In the genomic region with DNA sequence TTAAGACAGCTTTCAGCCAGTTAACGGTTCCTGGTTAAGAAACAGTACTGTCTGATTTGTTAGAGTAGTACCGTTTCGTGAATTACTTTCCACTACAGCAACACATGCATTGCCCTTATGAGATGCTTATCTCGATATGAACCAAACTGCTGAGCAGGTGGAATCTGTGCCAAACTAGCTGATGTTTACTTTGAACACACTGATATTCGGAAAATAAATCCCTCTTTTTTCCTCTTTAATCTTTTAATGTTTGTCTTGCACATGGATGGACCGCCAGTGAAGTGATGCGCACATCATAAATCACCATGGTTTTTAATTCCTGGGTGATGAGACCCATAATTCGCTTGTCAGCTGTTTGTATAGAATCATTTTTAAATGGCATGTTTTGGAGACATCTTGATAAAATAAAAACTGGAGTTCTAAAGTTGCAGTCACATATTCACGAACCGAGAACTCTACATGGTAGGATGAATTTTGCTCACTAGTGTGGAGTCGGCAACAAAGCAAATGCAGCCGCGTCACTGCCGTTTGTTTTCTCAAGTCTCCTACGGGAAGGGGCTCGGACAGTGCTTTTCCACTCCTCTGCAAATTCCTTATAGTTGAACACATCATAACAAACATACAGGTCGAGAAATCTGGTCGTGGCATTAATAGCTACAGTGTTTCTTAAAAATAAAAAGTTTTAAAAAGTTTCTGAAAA, we compare ENCODE assay signal across 9 cellular contexts. TPM values are rescaled to one million over a fixed set of nuclear protein-coding genes. Genes with fewer than 3 reads are reported as not detected.
DNase-seq lines count a peak whose midpoint lies in the region; ATAC-seq and TF ChIP-seq lines count a peak whose summit lies in the region.
"Had no signal": no experiment of that assay in that cellular context is flagged by ENCODE, and none has a peak within 500 bp of the region (broad histone marks: within the 10 kb centered on the region; RNA-seq: fewer than 3 reads in every experiment).

No MANE protein-coding gene starts in this region.

- peak overlapping the region; percentile 75 for H3K4me3 Mint-ChIP-seq in T-helper 17 cell

- peak; percentile 45 for DNase-seq in A673 (ENCODE audit: low spot score)
- peak; percentile 21 for DNase-seq in ELF-1 (ENCODE audit: low read depth, low spot score)
- DNase-seq in T-helper 17 cell, result no peak
- DNase-seq in right cardiac atrium, result no peak
- no peak for DNase-seq in aorta
- DNase-seq in NCI-H1694 treated with DMSO at 0.1 percent for 48 hours (lab: John Stamatoyannopoulos, UW), result no peak
- DNase-seq in C1 segment of cervical spinal cord (lab: John Stamatoyannopoulos, UW), result no peak

- H3K36me3 ChIP-seq in A673 (ENCODE audit: insufficient read depth, low read length, poor library complexity, severe bottlenecking), result no peaks in the 10 kb centered on the region
- H3K36me3 ChIP-seq in aorta (ENCODE audit: control insufficient read depth in 1 of 2, insufficient read depth in 2 of 2, low read length in 1 of 2), result no peaks in the 10 kb centered on the region

- H3K4me3 ChIP-seq in A673 (ENCODE audit: low read depth, low read length, poor library complexity, severe bottlenecking) (peak overlapping the region; percentile 54), right cardiac atrium (ENCODE audit: low read length) (peak overlapping the region; percentile 49), aorta (ENCODE audit: low read length in 2 of 2) (no peak overlapping the region)

- H3K9me3 ChIP-seq in A673 (ENCODE audit: low read depth, low read length, poor library complexity, severe bottlenecking), result no peaks in the 10 kb centered on the region
- H3K9me3 ChIP-seq in T-helper 17 cell (ENCODE audit: control insufficient read depth, low read length, poor library complexity, severe bottlenecking), result no peaks in the 10 kb centered on the region
- no peaks in the 10 kb centered on the region for H3K9me3 ChIP-seq in right cardiac atrium (ENCODE audit: control insufficient read depth, low read length)
- no peaks in the 10 kb centered on the region for H3K9me3 ChIP-seq in aorta (ENCODE audit: control insufficient read depth, low read length)

- H3K27me3 Mint-ChIP-seq in T-helper 17 cell, result peaks cover 44% of the 10 kb centered on the region

- intact Hi-C loops in A673 (cut with micrococcal nuclease; ENCODE audit: unreplicated experiment) (loop anchor here (5.0 to 10.0 kb wide), 5 partner anchors 32 to 235 kb away; no protein-coding TSS in a partner anchor), right cardiac atrium (cut with DNase I) (loop anchor here in 2 of 4 donors (5.0 to 10.0 kb wide), 2 partner anchors 32 to 105 kb away; no protein-coding TSS in a partner anchor), aorta (cut with DNase I) (loop anchor here (5.0 to 10.0 kb wide), 3 partner anchors 32 to 175 kb away; no protein-coding TSS in a partner anchor)

- H3K27me3 ChIP-seq in A673 (replicated peaks; ENCODE audit: insufficient read depth, low read depth, low read length, poor library complexity) (peaks cover 37% of the 10 kb centered on the region), right cardiac atrium (ENCODE audit: control insufficient read depth, insufficient read depth) (no peaks in the 10 kb centered on the region), aorta (ENCODE audit: control insufficient read depth in 1 of 2, insufficient read depth in 2 of 2, low read length in 1 of 2) (no peaks in the 10 kb centered on the region)

- no peak for ATAC-seq in T-helper 17 cell
- ATAC-seq in right cardiac atrium, result no peak
- no peak for ATAC-seq in aorta (ENCODE audit: low FRiP score)
- no peak for ATAC-seq in HG02981 (IDR thresholded peaks at IDR 0.05; ENCODE audit: unreplicated experiment)

- TF ChIP-seq CTCF in A673 (conservative IDR thresholded peaks at IDR 0.05; ENCODE audit: low read depth, low read length), result no peak

- H3K27ac ChIP-seq in A673 (ENCODE audit: low read depth, low read length, poor library complexity, severe bottlenecking) (no peak overlapping the region), right cardiac atrium (ENCODE audit: low read length) (no peak overlapping the region), aorta (ENCODE audit: low read depth in 1 of 2, low read length in 2 of 2) (no peak overlapping the region)

- H3K4me1 Mint-ChIP-seq in T-helper 17 cell, result peaks cover 10% of the 10 kb centered on the region

- no peaks in the 10 kb centered on the region for H3K36me3 Mint-ChIP-seq in T-helper 17 cell (ENCODE audit: low read depth)

- H3K27ac Mint-ChIP-seq in T-helper 17 cell, result no peak overlapping the region

- H3K4me1 ChIP-seq in A673 (ENCODE audit: insufficient read depth, low read length, poor library complexity, severe bottlenecking) (peaks cover 29% of the 10 kb centered on the region), right cardiac atrium (ENCODE audit: control insufficient read depth, insufficient read depth, low read length) (no peaks in the 10 kb centered on the region), aorta (ENCODE audit: control insufficient read depth in 1 of 2, insufficient read depth in 2 of 2, low read length in 2 of 2) (no peaks in the 10 kb centered on the region)

- CTCF ChIA-PET in A673 (lab: Charles Lee), result no interaction called here

- POLR2A ChIA-PET in A673 (lab: Charles Lee; ENCODE audit: low non-redundant PET), result no interaction called here

- no TSS peak for BruUV-seq in A673 (replicated peaks; lab: Mats Ljungman, UMichigan)

- WGBS in right cardiac atrium, result 25% methylated on average over 18 of the region's 18 CpGs
- 26 to 30% methylated on average over 18 of the region's 18 CpGs for WGBS in aorta, 2 donors

RNA-seq across cellular contexts. Expression of gene GJA3, which starts 1.1 kb away (rescaled TPM):
- total RNA-seq in A673 (2021) (0.43 and 0.48 TPM in 2 replicates), T-helper 17 cell (under 1 TPM in 1 of 2 donors, not detected in 1; 0.12 TPM), right cardiac atrium (10 to 100 TPM in 1 of 4 donors, 1 to 10 TPM in 3; 5.0 to 11.0 (median 8.5) TPM), aorta (under 1 TPM; 0.19 to 0.42 TPM)
- polyA plus RNA-seq in right cardiac atrium (5.7 TPM), aorta (under 1 TPM in 1 of 2 donors, not detected in 1; 0.03 TPM)
- total RNA-seq: lung microvascular endothelial cell had no signal

RNA-seq across cellular contexts. Expression of gene GJB2, which starts 32.9 kb away (rescaled TPM):
- not detected in 2 replicates for total RNA-seq in A673 (2021)
- not detected for total RNA-seq in T-helper 17 cell
- under 1 TPM in 1 of 4 donors, not detected in 3; 0.09 TPM for total RNA-seq in right cardiac atrium
- 0.20 TPM for polyA plus RNA-seq in right cardiac atrium
- total RNA-seq in aorta, result 1 to 10 TPM in 1 of 2 donors, under 1 TPM in 1; 0.23 to 3.3 TPM
- polyA plus RNA-seq in aorta, result under 1 TPM; 0.28 to 0.88 TPM
- total RNA-seq: lung microvascular endothelial cell had no signal

Comparison
In these comparisons a context has a peak if more than half of its experiments do, and no peak if none do; other contexts are left out.
1. DNase-seq: peak in A673 (single experiment) and ELF-1 (single experiment); none in T-helper 17 cell (0 of 3), right cardiac atrium (0 of 3), aorta (0 of 2), NCI-H1694 treated with DMSO at 0.1 percent for 48 hours (single experiment) and C1 segment of cervical spinal cord (0 of 14).
2. H3K4me3 ChIP-seq: peak in A673 (single experiment) and right cardiac atrium (single experiment); none in aorta (0 of 2).